Comparison of ENCODE assay signal across 20 cellular contexts in the genomic region with DNA sequence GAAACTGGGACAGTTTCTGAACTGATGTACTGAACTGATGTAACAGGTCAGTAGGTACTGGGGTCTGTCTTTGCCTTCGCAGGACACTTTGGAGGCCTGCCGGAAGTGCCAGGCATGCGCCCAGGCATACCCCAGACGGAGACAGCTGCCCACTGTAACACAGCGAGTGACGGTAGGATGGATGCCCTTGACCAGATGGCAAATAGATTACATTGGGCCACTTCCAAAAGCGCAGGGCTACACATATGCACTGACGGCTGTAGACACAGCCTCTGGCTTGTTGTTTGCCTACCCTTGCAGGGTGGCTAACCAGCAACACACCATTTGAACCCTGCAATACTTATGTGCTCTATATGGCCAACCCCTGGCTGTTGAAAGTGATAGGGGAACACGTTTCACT.
A peak's percentile ranks its signal among the peaks of the same experiment; 100 is the strongest.
DNase-seq lines count a peak whose midpoint lies in the region; ATAC-seq, FAIRE-seq and TF ChIP-seq lines count a peak whose summit lies in the region.
"Had no signal": no experiment of that assay in that cellular context is flagged by ENCODE, and none has a peak within 500 bp of the region (broad histone marks: within the 10 kb centered on the region; RNA-seq: fewer than 3 reads in every experiment).

No MANE protein-coding gene starts in this region.

- H2BK5ac ChIP-seq in H1 (ENCODE audit: low read depth, low read length) = no peak overlapping the region

- H3K23ac ChIP-seq in H1 (ENCODE audit: insufficient read length) = no peak overlapping the region

- no peaks in the 10 kb centered on the region for H3K79me2 ChIP-seq in H1 (ENCODE audit: control insufficient read depth in 1 of 2, insufficient read depth in 2 of 2, low read length in 2 of 2)

- peak; percentile 94 for DNase-seq in DMS 273 (lab: John Stamatoyannopoulos, UW; ENCODE audit: unreplicated experiment)
- DNase-seq in NCI-H1092 treated with DMSO at 0.1 percent for 48 hours (lab: John Stamatoyannopoulos, UW) = peak; percentile 72
- DNase-seq in NCI-H69 (lab: John Stamatoyannopoulos, UW) = peak; percentile 89
- DNase-seq in H1 (ENCODE audit: low read depth in 1 of 2, low spot score in 2 of 2) = no peak
- DNase-seq in NCI-H2081 (lab: John Stamatoyannopoulos, UW) = no peak
- DNase-seq in activated naive CD4-positive, alpha-beta T cell treated with anti-CD3 and anti-CD28 coated beads, Interleukin-2, amount 50 U/mL, for 72 hours (ENCODE audit: low spot score in 2 of 2) = no peak
- DNase-seq: CD8-positive, alpha-beta memory T cell; DMS79; GM23248; MG63; NCI-H146; NCI-H2081 treated with DMSO at 0.1 percent for 48 hours; NCI-H526 treated with DMSO at 0.1 percent for 48 hours; NK-92 treated with Interleukin-12 subunit alpha and Interleukin-12 subunit beta, amount 100 ng/mL, for 24 hours; SJCRH30 had no signal

- no peaks in the 10 kb centered on the region for H3K79me1 ChIP-seq in H1 (ENCODE audit: low read depth, low read length)

- POLR2A ChIA-PET in H1 (lab: Charles Lee; ENCODE audit: partially characterized antibody) = no interaction called here

- no peaks in the 10 kb centered on the region for H3K36me3 ChIP-seq in H1 (ENCODE audit: control insufficient read depth in 2 of 4, insufficient read depth in 4 of 4, low read length in 3 of 4)
- H3K36me3 ChIP-seq: HAP-1, MG63, SJCRH30 had no signal

- no peak overlapping the region for H4K5ac ChIP-seq in H1 (ENCODE audit: insufficient read length, low read depth, low read length)

- no peak for TF ChIP-seq CTCF in H1 (IDR thresholded peaks at IDR 0.05; ENCODE audit: control extremely low read depth in 1 of 3, insufficient read depth in 1 of 3, low read depth in 1 of 3, low read length in 3 of 3)

- H3K27ac ChIP-seq in H1 (ENCODE audit: low read depth, low read length) = no peak overlapping the region
- H3K27ac ChIP-seq: C4-2B, GM23248, SJCRH30 had no signal

- no peak overlapping the region for H3K27ac Mint-ChIP-seq in activated naive CD4-positive, alpha-beta T cell treated with anti-CD3 and anti-CD28 coated beads, Interleukin-2, amount 50 U/mL, for 72 hours
- H3K27ac Mint-ChIP-seq: CD8-positive, alpha-beta memory T cell had no signal

- peak overlapping the region; percentile 88; the same call in 1 of the 2 replicates for H2BK20ac ChIP-seq in H1 (ENCODE audit: low read length)

- no peak overlapping the region for H2BK15ac ChIP-seq in H1 (ENCODE audit: low read length)

- H2AK5ac ChIP-seq in H1 (ENCODE audit: low read depth, low read length) = no peak overlapping the region

- ATAC-seq in GM21786 (IDR thresholded peaks at IDR 0.05; ENCODE audit: unreplicated experiment) (no peak), GM18498 (IDR thresholded peaks at IDR 0.05; ENCODE audit: unreplicated experiment) (no peak)
- no peak for ATAC-seq in activated naive CD4-positive, alpha-beta T cell treated with anti-CD3 and anti-CD28 coated beads, Interleukin-2, amount 50 U/mL, for 72 hours

- no peak overlapping the region for H2BK12ac ChIP-seq in H1 (ENCODE audit: low read depth, low read length)

- no peaks in the 10 kb centered on the region for H3K9me3 ChIP-seq in H1 (ENCODE audit: insufficient read depth in 2 of 2, low read depth in 1 of 2, low read length in 1 of 2)
- H3K9me3 ChIP-seq: HAP-1, MG63, SJCRH30 had no signal

- TF ChIP-seq POLR2A in H1 (IDR thresholded peaks at IDR 0.05; ENCODE audit: control extremely low read depth in 1 of 2, low read depth in 2 of 2, low read length in 2 of 2) = no peak

- 92% methylated on average over 9 of the region's 9 CpGs; no CpG with 5 or more reads in 1 of the 2 experiments for WGBS in H1 (ENCODE audit: extremely low coverage in 1 of 2, insufficient coverage in 1 of 2, insufficient read length in 1 of 2, insufficient replicate concordance in 2 of 2, low coverage in 1 of 2, low lambda C conversion rate in 2 of 2, missing lambda C conversion rate in 1 of 2), 2 experiments

- no peak overlapping the region for H3K9ac ChIP-seq in H1 (replicated peaks in 1 of 4; ENCODE audit: extremely low read depth in 1 of 4, low read depth in 3 of 4, low read length in 3 of 4)
- H3K9ac ChIP-seq: GM23248 had no signal

- peaks cover 0 to 4% (median 3%) of the 10 kb centered on the region in 4 experiments; a peak in 4 of 7 replicates for H3K4me1 ChIP-seq in H1 (replicated peaks in 1 of 4; ENCODE audit: control insufficient read depth in 3 of 4, insufficient read depth in 4 of 4, low read length in 3 of 4)

- H3K9me3 Mint-ChIP-seq in activated naive CD4-positive, alpha-beta T cell treated with anti-CD3 and anti-CD28 coated beads, Interleukin-2, amount 50 U/mL, for 72 hours = no peaks in the 10 kb centered on the region

- no peaks in the 10 kb centered on the region for H4K20me1 ChIP-seq in H1 (replicated peaks in 1 of 2; ENCODE audit: control insufficient read depth in 1 of 2, insufficient read depth in 2 of 2, low read length in 2 of 2)

- CTCF ChIA-PET in H1 (lab: Charles Lee; ENCODE audit: partially characterized antibody) = interaction anchor here (0.6 to 2.7 kb wide), 7 partner anchors 17 to 280 kb away, joined by 3 to 11 read pairs (median 3); no protein-coding TSS in a partner anchor

- H3K4me2 ChIP-seq in H1 (ENCODE audit: insufficient read depth in 1 of 2, low read depth in 2 of 2, low read length in 2 of 2) = no peak overlapping the region

- TF ChIP-seq EP300 in H1 (IDR thresholded peaks at IDR 0.05; ENCODE audit: borderline replicate concordance in 1 of 2, low read depth in 2 of 2, low read length in 2 of 2) = no peak

- H2AFZ ChIP-seq in H1 (ENCODE audit: low read length) = no peak overlapping the region
- H2AFZ ChIP-seq: GM23248 had no signal

- FAIRE-seq in H1 (lab: Jason Lieb, UNC) = no peak
- FAIRE-seq: A204.1 had no signal

- no peak overlapping the region for H2BK120ac ChIP-seq in H1 (replicated peaks; ENCODE audit: low read depth, low read length)

- H3K14ac ChIP-seq in H1 (ENCODE audit: insufficient read length) = no peak overlapping the region

- H3K36me3 Mint-ChIP-seq in activated naive CD4-positive, alpha-beta T cell treated with anti-CD3 and anti-CD28 coated beads, Interleukin-2, amount 50 U/mL, for 72 hours = no peaks in the 10 kb centered on the region

- H3K4me3 ChIP-seq in H1 (ENCODE audit: extremely low read depth in 1 of 4, insufficient read depth in 2 of 4, low read depth in 3 of 4, low read length in 4 of 4) = no peak overlapping the region
- H3K4me3 ChIP-seq: GM23248, HAP-1, MG63, SJCRH30 had no signal

- H3K27me3 ChIP-seq in H1 (replicated peaks in 1 of 4; ENCODE audit: control insufficient read depth in 3 of 4, extremely low read depth in 1 of 4, insufficient read depth in 3 of 4, low read length in 3 of 4) = no peaks in the 10 kb centered on the region
- H3K27me3 ChIP-seq: MG63, SJCRH30 had no signal

- H3K56ac ChIP-seq in H1 (replicated peaks; ENCODE audit: insufficient read length, low read depth, low read length) = no peak overlapping the region

- H4K91ac ChIP-seq in H1 (replicated peaks; ENCODE audit: insufficient read length, low read length) = peak overlapping the region; percentile 0

- no peaks in the 10 kb centered on the region for H3K23me2 ChIP-seq in H1 (ENCODE audit: low read depth, low read length)

- H3K4ac ChIP-seq in H1 (replicated peaks; ENCODE audit: insufficient read length, low read depth, low read length) = no peak overlapping the region

- no peak for TF ChIP-seq RAD21 in H1 (IDR thresholded peaks at IDR 0.05 in 1 of 2, conservative IDR thresholded peaks at IDR 0.05 in 1 of 2; ENCODE audit: low read depth in 2 of 2, low read length in 2 of 2)

- no peak overlapping the region for H3K18ac ChIP-seq in H1 (ENCODE audit: extremely low read depth, low read length)

- no peak overlapping the region for H4K8ac ChIP-seq in H1 (ENCODE audit: extremely low read depth, insufficient read depth, low read length)

TF ChIP-seq in H1, 55 proteins besides CTCF, POLR2A, EP300 and RAD21 (continues in another document):
- no peak for TF ChIP-seq PHF8 (conservative IDR thresholded peaks at IDR 0.05; ENCODE audit: low read depth, low read length)
- no peak for TF ChIP-seq TAF1 (IDR thresholded peaks at IDR 0.05; ENCODE audit: low read depth, low read length)
- TF ChIP-seq BACH1 (IDR thresholded peaks at IDR 0.05; ENCODE audit: low read length) = no peak
- TF ChIP-seq CBX5 (IDR thresholded peaks at IDR 0.05; ENCODE audit: low read depth, low read length) = no peak
- TF ChIP-seq JUND (IDR thresholded peaks at IDR 0.05; ENCODE audit: low read length) = no peak
- no peak for TF ChIP-seq TCF12 (IDR thresholded peaks at IDR 0.05; ENCODE audit: low read depth, low read length)
- no peak for TF ChIP-seq ASH2L (IDR thresholded peaks at IDR 0.05; ENCODE audit: low read length)

Comparison
In these comparisons a context has a peak if more than half of its experiments do, and no peak if none do; other contexts are left out.
1. DNase-seq: peak in DMS 273 (single experiment), NCI-H1092 treated with DMSO at 0.1 percent for 48 hours (single experiment) and NCI-H69 (single experiment); none in H1 (0 of 2), NCI-H2081 (0 of 2) and activated naive CD4-positive, alpha-beta T cell treated with anti-CD3 and anti-CD28 coated beads, Interleukin-2, amount 50 U/mL, for 72 hours (0 of 2).